19 cellular contexts compared by ENCODE assay signal in the genomic region with DNA sequence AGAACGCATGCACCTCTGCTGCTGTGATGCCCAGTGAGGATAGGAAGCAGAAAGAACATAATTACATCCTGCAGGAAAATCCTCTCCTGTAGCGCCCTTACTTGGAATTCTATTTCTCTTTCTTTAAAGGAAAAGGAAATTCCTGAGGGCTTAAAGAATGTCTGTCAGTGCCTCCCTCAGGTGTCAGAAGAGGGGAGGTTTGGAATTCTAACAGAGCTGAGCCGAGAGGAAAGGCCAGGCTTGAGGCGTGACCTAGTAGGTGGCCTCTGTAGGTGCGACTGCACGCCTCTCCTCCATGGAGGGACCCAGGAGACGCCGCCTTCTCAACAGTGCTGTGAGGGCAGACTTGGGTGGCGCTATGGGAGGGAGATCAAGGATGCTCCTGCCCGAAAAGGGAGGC. TPM values are rescaled to one million over a fixed set of nuclear protein-coding genes. Genes with fewer than 3 reads are reported as not detected.
A peak's percentile ranks its signal among the peaks of the same experiment; 100 is the strongest.
DNase-seq lines count a peak whose midpoint lies in the region; ATAC-seq, FAIRE-seq and TF ChIP-seq lines count a peak whose summit lies in the region.
"Had no signal": no experiment of that assay in that cellular context is flagged by ENCODE, and none has a peak within 500 bp of the region (broad histone marks: within the 10 kb centered on the region; RNA-seq: fewer than 3 reads in every experiment).

No MANE protein-coding gene starts in this region.

- H3K36me3 Mint-ChIP-seq in endothelial cell (ENCODE audit: low read depth, unreplicated experiment): no peaks in the 10 kb centered on the region
- peaks cover 2% of the 10 kb centered on the region for H3K36me3 Mint-ChIP-seq in chondrocyte (ENCODE audit: low read depth)

- DNase-seq in RCC 7860 (ENCODE audit: low spot score): peak; percentile 18
- peak; percentile 17 for DNase-seq in endothelial cell (ENCODE audit: low spot score)
- DNase-seq in kidney glomerular epithelial cell (lab: John Stamatoyannopoulos, UW): peak; percentile 43
- no peak for DNase-seq in COLO829 (ENCODE audit: low spot score)
- DNase-seq in chondrocyte (ENCODE audit: low spot score): no peak
- DNase-seq in NCI-H345 treated with DMSO at 0.1 percent for 48 hours (lab: John Stamatoyannopoulos, UW; ENCODE audit: unreplicated experiment): no peak
- DNase-seq: CD4-positive, CD25-positive, alpha-beta regulatory T cell; DMS53; MV-4-11; NCI-H1417 treated with DMSO at 0.1 percent for 48 hours; NCI-H1930; NCI-H2171; NCI-H748 treated with DMSO at 0.1 percent for 48 hours; SHP77; SK-N-SH had no signal

- TF ChIP-seq CTCF in endothelial cell (IDR thresholded peaks at IDR 0.05; ENCODE audit: unreplicated experiment) (no peak), chondrocyte (IDR thresholded peaks at IDR 0.05) (no peak)

- H3K4me3 Mint-ChIP-seq in endothelial cell (ENCODE audit: unreplicated experiment) (no peak overlapping the region), chondrocyte (ENCODE audit: unreplicated experiment) (no peak overlapping the region)

- H3K4me1 Mint-ChIP-seq in endothelial cell (ENCODE audit: unreplicated experiment) (peaks cover 34% of the 10 kb centered on the region), chondrocyte (ENCODE audit: low read depth) (peaks cover 45% of the 10 kb centered on the region)

- H3K27ac Mint-ChIP-seq in endothelial cell (ENCODE audit: unreplicated experiment): peak overlapping the region; percentile 81
- H3K27ac Mint-ChIP-seq in chondrocyte (ENCODE audit: unreplicated experiment): no peak overlapping the region
- H3K27ac Mint-ChIP-seq: CD4-positive, CD25-positive, alpha-beta regulatory T cell had no signal

- peaks cover 4% of the 10 kb centered on the region for H3K27me3 Mint-ChIP-seq in endothelial cell (ENCODE audit: unreplicated experiment)
- peaks cover 1% of the 10 kb centered on the region for H3K27me3 Mint-ChIP-seq in chondrocyte (ENCODE audit: low read depth)

- ATAC-seq in HG03521 (IDR thresholded peaks at IDR 0.05; ENCODE audit: unreplicated experiment): no peak
- ATAC-seq: HCT116, K562, Panc1 had no signal

- no peak for FAIRE-seq in RCC 7860 (lab: Jason Lieb, UNC)
- FAIRE-seq: K562 had no signal

- H3K9me3 Mint-ChIP-seq in endothelial cell (ENCODE audit: unreplicated experiment) (no peaks in the 10 kb centered on the region), chondrocyte (ENCODE audit: low read depth) (no peaks in the 10 kb centered on the region)

RNA-seq across cellular contexts. Expression of a gene that starts 55.9 kb away (rescaled TPM):
- total RNA-seq in endothelial cell (ENCODE audit: unreplicated experiment): 40.5 TPM
- 34.9 to 41.1 TPM (median 35.8 TPM) in 3 replicates for total RNA-seq in chondrocyte

Comparison
In these comparisons a context has a peak if more than half of its experiments do, and no peak if none do; other contexts are left out.
1. DNase-seq: peak in RCC 7860 (single experiment), endothelial cell (single experiment) and kidney glomerular epithelial cell (single experiment); none in COLO829 (single experiment), chondrocyte (single experiment) and NCI-H345 treated with DMSO at 0.1 percent for 48 hours (single experiment).